Comparison of ENCODE assay signal across 11 cellular contexts in the genomic region with DNA sequence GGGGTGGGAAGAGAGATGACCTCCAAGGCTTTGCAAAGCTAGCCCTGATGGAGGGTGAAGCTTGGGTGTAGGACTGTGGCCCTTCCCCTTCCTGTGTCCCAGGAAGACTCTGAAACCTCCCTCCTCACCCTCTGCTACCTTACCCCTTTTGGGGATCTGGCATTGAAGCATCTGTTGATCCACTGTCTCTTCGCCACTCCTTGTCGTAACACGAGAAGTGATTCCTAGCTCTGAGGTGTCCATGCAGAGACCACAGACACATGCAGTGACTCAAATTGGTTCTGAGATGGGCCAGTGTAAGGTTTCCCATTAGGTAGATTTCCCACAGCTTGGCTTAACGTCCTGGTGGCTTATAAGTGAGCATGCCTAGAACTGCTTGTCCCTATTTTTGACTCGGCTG.
DNase-seq lines count a peak whose midpoint lies in the region; ATAC-seq and TF ChIP-seq lines count a peak whose summit lies in the region.
"Had no signal": no experiment of that assay in that cellular context is flagged by ENCODE, and none has a peak within 500 bp of the region (broad histone marks: within the 10 kb centered on the region; RNA-seq: fewer than 3 reads in every experiment).

No MANE protein-coding gene starts in this region.

- no peaks in the 10 kb centered on the region for H3K9me3 ChIP-seq in transverse colon

- peaks cover 0 to 14% (median 0%) of the 10 kb centered on the region in 4 donors for H3K36me3 ChIP-seq in transverse colon

- TF ChIP-seq CTCF in natural killer cell (IDR thresholded peaks at IDR 0.05), result no peak
- no peak for TF ChIP-seq CTCF in transverse colon (IDR thresholded peaks at IDR 0.05)
- no peak for TF ChIP-seq CTCF in GM10248 (IDR thresholded peaks at IDR 0.05; ENCODE audit: control extremely low read depth, extremely low read depth, low read depth, missing control alignments)

- H3K4me3 ChIP-seq in transverse colon, result no peak overlapping the region

- H3K4me1 ChIP-seq in transverse colon, result peaks cover 74 to 86% (median 80%) of the 10 kb centered on the region in 4 donors

- DNase-seq in activated naive CD4-positive, alpha-beta T cell treated with anti-CD3 and anti-CD28 coated beads, Interleukin-2, amount 10 ng/mL, durations not matched to agents 7 days and 5 days, result no peak
- no peak for DNase-seq in activated naive CD4-positive, alpha-beta T cell (lab: John Stamatoyannopoulos, UW)
- DNase-seq in natural killer cell (no peak), transverse colon (no peak), islet precursor cell (no peak), GM10248 (ENCODE audit: extremely low spot score) (no peak)
- DNase-seq: NCI-H1105, T-helper 9 cell had no signal

- TF ChIP-seq POLR2A in transverse colon (IDR thresholded peaks at IDR 0.05), result no peak

- H3K27ac ChIP-seq in cingulate gyrus (ENCODE audit: low read depth, low read length) (peak overlapping the region; percentile 100), transverse colon (peak overlapping the region; percentile 94 to 96 (median 96))

- WGBS in transverse colon (ENCODE audit: low coverage in 1 of 2), 2 donors, result 55 to 86% methylated on average over 2 to 5 of the region's 5 CpGs

- in situ Hi-C loops in transverse colon (cut with MboI; ENCODE audit: low pct_ligation_motif_present in 1 of 4, low pct_unique_long_range_greater_than_20kb in 1 of 4, low sequenced_read_pairs in 3 of 4), result no loop called here

- peak overlapping the region; percentile 95 for H3K27ac Mint-ChIP-seq in activated naive CD4-positive, alpha-beta T cell treated with anti-CD3 and anti-CD28 coated beads, Interleukin-2, amount 10 ng/mL, durations not matched to agents 7 days and 5 days
- H3K27ac Mint-ChIP-seq in natural killer cell, result peak overlapping the region; percentile 85 to 92

- H3K4me1 Mint-ChIP-seq in activated naive CD4-positive, alpha-beta T cell treated with anti-CD3 and anti-CD28 coated beads, Interleukin-2, amount 10 ng/mL, durations not matched to agents 7 days and 5 days, result peaks cover 77% of the 10 kb centered on the region
- H3K4me1 Mint-ChIP-seq in natural killer cell, result peaks cover 96 to 98% of the 10 kb centered on the region in 2 donors

- no peak for TF ChIP-seq EP300 in transverse colon (IDR thresholded peaks at IDR 0.05; ENCODE audit: low read depth)

- POLR2A ChIA-PET in GM10248 (lab: Yijun Ruan, JAX), result no interaction called here

- no peaks in the 10 kb centered on the region for H3K27me3 ChIP-seq in transverse colon

- H3K4me3 Mint-ChIP-seq in activated naive CD4-positive, alpha-beta T cell treated with anti-CD3 and anti-CD28 coated beads, Interleukin-2, amount 10 ng/mL, durations not matched to agents 7 days and 5 days, result peak overlapping the region; percentile 54
- H3K4me3 Mint-ChIP-seq in natural killer cell, result no peak overlapping the region

- H3K36me3 Mint-ChIP-seq in activated naive CD4-positive, alpha-beta T cell treated with anti-CD3 and anti-CD28 coated beads, Interleukin-2, amount 10 ng/mL, durations not matched to agents 7 days and 5 days, result peaks cover 16% of the 10 kb centered on the region
- no peaks in the 10 kb centered on the region for H3K36me3 Mint-ChIP-seq in natural killer cell

- peaks cover 8% of the 10 kb centered on the region for H3K27me3 Mint-ChIP-seq in activated naive CD4-positive, alpha-beta T cell treated with anti-CD3 and anti-CD28 coated beads, Interleukin-2, amount 10 ng/mL, durations not matched to agents 7 days and 5 days
- no peaks in the 10 kb centered on the region for H3K27me3 Mint-ChIP-seq in natural killer cell (ENCODE audit: low read depth in 2 of 2)

- ATAC-seq in natural killer cell, result no peak
- ATAC-seq in HG03039 (IDR thresholded peaks at IDR 0.05; ENCODE audit: unreplicated experiment), result no peak

- intact Hi-C loops in natural killer cell (cut with micrococcal nuclease), result loop anchor here (1.0 to 2.0 kb wide), 2 partner anchors 14 to 24 kb away; no protein-coding TSS in a partner anchor
- intact Hi-C loops in transverse colon (cut with DNase I; ENCODE audit: low total_unique reads), result loop anchor here (2.0 to 5.0 kb wide), 2 partner anchors 36 to 110 kb away; no protein-coding TSS in a partner anchor

- CTCF ChIA-PET in activated naive CD4-positive, alpha-beta T cell treated with anti-CD3 and anti-CD28 coated beads, Interleukin-2, amount 10 ng/mL, durations not matched to agents 7 days and 5 days (lab: Charles Lee), result interaction anchor here (0.6 to 1.8 kb wide), 4 partner anchors 10 to 101 kb away, joined by 3 to 5 read pairs (median 4); partner anchors contain the start of gene ZBTB16
- CTCF ChIA-PET in GM10248 (lab: Yijun Ruan, JAX), result no interaction called here

- peaks cover 2% of the 10 kb centered on the region for H3K9me3 Mint-ChIP-seq in activated naive CD4-positive, alpha-beta T cell treated with anti-CD3 and anti-CD28 coated beads, Interleukin-2, amount 10 ng/mL, durations not matched to agents 7 days and 5 days
- no peaks in the 10 kb centered on the region for H3K9me3 Mint-ChIP-seq in natural killer cell
- H3K9me3 Mint-ChIP-seq: neural crest cell had no signal
